ENCODE assay signal across 8 cellular contexts in the genomic region with DNA sequence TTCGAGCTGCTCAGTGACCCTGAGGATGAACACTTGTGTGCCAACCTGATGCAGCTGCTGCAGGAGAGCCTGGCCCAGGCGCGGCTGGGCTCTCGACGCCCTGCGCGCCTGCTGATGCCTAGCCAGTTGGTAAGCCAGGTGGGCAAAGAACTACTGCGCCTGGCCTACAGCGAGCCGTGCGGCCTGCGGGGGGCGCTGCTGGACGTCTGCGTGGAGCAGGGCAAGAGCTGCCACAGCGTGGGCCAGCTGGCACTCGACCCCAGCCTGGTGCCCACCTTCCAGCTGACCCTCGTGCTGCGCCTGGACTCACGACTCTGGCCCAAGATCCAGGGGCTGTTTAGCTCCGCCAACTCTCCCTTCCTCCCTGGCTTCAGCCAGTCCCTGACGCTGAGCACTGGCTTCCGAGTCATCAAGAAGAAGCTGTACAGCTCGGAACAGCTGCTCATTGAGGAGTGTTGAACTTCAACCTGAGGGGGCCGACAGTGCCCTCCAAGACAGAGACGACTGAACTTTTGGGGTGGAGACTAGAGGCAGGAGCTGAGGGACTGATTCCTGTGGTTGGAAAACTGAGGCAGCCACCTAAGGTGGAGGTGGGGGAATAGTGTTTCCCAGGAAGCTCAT. TPM values are rescaled to one million over a fixed set of nuclear protein-coding genes. Genes with fewer than 3 reads are reported as not detected.
DNase-seq lines count a peak whose midpoint lies in the region; ATAC-seq and TF ChIP-seq lines count a peak whose summit lies in the region.

No MANE protein-coding gene starts in this region.

- no peaks in the 10 kb centered on the region for H3K9me3 Mint-ChIP-seq in activated naive CD4-positive, alpha-beta T cell treated with anti-CD3 and anti-CD28 coated beads, Interleukin-2, amount 10 ng/mL, durations not matched to agents 7 days and 5 days
- peaks cover 27% of the 10 kb centered on the region for H3K9me3 Mint-ChIP-seq in glutamatergic neuron (ENCODE audit: unreplicated experiment)

- peak; percentile 53 for TF ChIP-seq POLR2A in GM18526 (IDR thresholded peaks at IDR 0.05; ENCODE audit: extremely low read depth, insufficient read length)

- H3K36me3 ChIP-seq in Panc1 (ENCODE audit: control insufficient read depth, insufficient read depth, low read length): no peaks in the 10 kb centered on the region; the same call in 1 of the 2 replicates

- peak overlapping the region; percentile 96 for H3K27ac Mint-ChIP-seq in activated naive CD4-positive, alpha-beta T cell treated with anti-CD3 and anti-CD28 coated beads, Interleukin-2, amount 10 ng/mL, durations not matched to agents 7 days and 5 days
- peak overlapping the region; percentile 100 for H3K27ac Mint-ChIP-seq in glutamatergic neuron (ENCODE audit: unreplicated experiment)

- TF ChIP-seq CTCF in AG04449 (IDR thresholded peaks at IDR 0.05; ENCODE audit: insufficient read depth, low read length, missing control alignments) (peak; percentile 92), Panc1 (IDR thresholded peaks at IDR 0.05) (peak; percentile 91; the same call in 1 of the 2 replicates), glutamatergic neuron (IDR thresholded peaks at IDR 0.05; ENCODE audit: partially characterized antibody, unreplicated experiment) (peak; percentile 83), omental fat pad (IDR thresholded peaks at IDR 0.05) (peak in 1 of 3 donors; percentile 25)

- intact Hi-C loops in Panc1 (cut with micrococcal nuclease; ENCODE audit: unreplicated experiment): no loop called here

- no peaks in the 10 kb centered on the region for H3K27me3 Mint-ChIP-seq in activated naive CD4-positive, alpha-beta T cell treated with anti-CD3 and anti-CD28 coated beads, Interleukin-2, amount 10 ng/mL, durations not matched to agents 7 days and 5 days
- peaks cover 14% of the 10 kb centered on the region for H3K27me3 Mint-ChIP-seq in glutamatergic neuron (ENCODE audit: unreplicated experiment)

- peak overlapping the region; percentile 99 for H3K4me3 Mint-ChIP-seq in activated naive CD4-positive, alpha-beta T cell treated with anti-CD3 and anti-CD28 coated beads, Interleukin-2, amount 10 ng/mL, durations not matched to agents 7 days and 5 days
- H3K4me3 Mint-ChIP-seq in glutamatergic neuron (ENCODE audit: unreplicated experiment): peak overlapping the region; percentile 94

- no peak for DNase-seq in AG04449 (ENCODE audit: low read depth, low spot score)
- DNase-seq in Panc1 (ENCODE audit: low read depth, low spot score): no peak
- DNase-seq in activated naive CD4-positive, alpha-beta T cell treated with anti-CD3 and anti-CD28 coated beads, Interleukin-2, amount 10 ng/mL, durations not matched to agents 7 days and 5 days: peak; percentile 88
- DNase-seq in glutamatergic neuron: peak; percentile 88
- peak; percentile 34 for DNase-seq in omental fat pad (ENCODE audit: low spot score)
- no peak for DNase-seq in SIG-M5 (lab: John Stamatoyannopoulos, UW)

- in situ Hi-C loops in Panc1 (cut with HindIII; ENCODE audit: low pct_unique_long_range_greater_than_20kb, low sequenced_read_pairs): loop anchor here (5.0 kb wide), 1 partner anchor 37 kb away; no protein-coding TSS in a partner anchor

- H3K27me3 ChIP-seq in Panc1 (ENCODE audit: control insufficient read depth, insufficient read depth, low read length): no peaks in the 10 kb centered on the region

- POLR2A ChIA-PET in AG04449 (lab: Yijun Ruan, JAX): interaction anchor here (0.6 to 5.6 kb wide), 21 partner anchors 8 to 80 kb away, joined by 3 to 106 read pairs (median 10); a partner anchor contains a TSS
- POLR2A ChIA-PET in Panc1 (lab: Charles Lee): interaction anchor here (0.6 kb wide), 2 partner anchors 23 to 81 kb away, joined by 4 read pairs; no protein-coding TSS in a partner anchor

- H3K4me1 ChIP-seq in Panc1 (ENCODE audit: control insufficient read depth, insufficient read depth, low read length): peaks cover 48% of the 10 kb centered on the region

- H3K36me3 Mint-ChIP-seq in activated naive CD4-positive, alpha-beta T cell treated with anti-CD3 and anti-CD28 coated beads, Interleukin-2, amount 10 ng/mL, durations not matched to agents 7 days and 5 days: peaks cover 35% of the 10 kb centered on the region
- H3K36me3 Mint-ChIP-seq in glutamatergic neuron (ENCODE audit: unreplicated experiment): peaks cover 6% of the 10 kb centered on the region

- CTCF ChIA-PET in AG04449 (lab: Yijun Ruan, JAX): interaction anchor here (0.8 to 3.3 kb wide), 18 partner anchors 9 to 149 kb away, joined by 3 to 25 read pairs (median 5); no protein-coding TSS in a partner anchor
- CTCF ChIA-PET in Panc1 (lab: Charles Lee): interaction anchor here (0.7 to 1.5 kb wide), 6 partner anchors 12 to 97 kb away, joined by 3 to 7 read pairs (median 4); no protein-coding TSS in a partner anchor
- CTCF ChIA-PET in activated naive CD4-positive, alpha-beta T cell treated with anti-CD3 and anti-CD28 coated beads, Interleukin-2, amount 10 ng/mL, durations not matched to agents 7 days and 5 days (lab: Charles Lee): interaction anchor here (0.8 to 6.2 kb wide), 29 partner anchors 9 to 166 kb away, joined by 3 to 101 read pairs (median 6); no protein-coding TSS in a partner anchor

- peaks cover 59% of the 10 kb centered on the region for H3K4me1 Mint-ChIP-seq in activated naive CD4-positive, alpha-beta T cell treated with anti-CD3 and anti-CD28 coated beads, Interleukin-2, amount 10 ng/mL, durations not matched to agents 7 days and 5 days
- peaks cover 32% of the 10 kb centered on the region for H3K4me1 Mint-ChIP-seq in glutamatergic neuron (ENCODE audit: low read depth, unreplicated experiment)

- ATAC-seq in Panc1 (peak; percentile 23), omental fat pad (ENCODE audit: low FRiP score) (no peak), GM21447 (IDR thresholded peaks at IDR 0.05; ENCODE audit: unreplicated experiment) (no peak)

- no TSS peak for BruUV-seq in Panc1 (replicated peaks; lab: Mats Ljungman, UMichigan)

- H3K27ac ChIP-seq in Panc1 (ENCODE audit: low read length): peak overlapping the region; percentile 91

- no peaks in the 10 kb centered on the region for H3K9me3 ChIP-seq in Panc1 (ENCODE audit: control insufficient read depth, insufficient read depth, low read depth, low read length)

- H3K4me3 ChIP-seq in AG04449 (ENCODE audit: low read depth, low read length): peak overlapping the region; percentile 99
- peak overlapping the region; percentile 93 to 99 for H3K4me3 ChIP-seq in Panc1 (ENCODE audit: low read depth in 2 of 2, low read length in 2 of 2)

RNA-seq across cellular contexts. Expression of a gene that starts 1.1 kb away (rescaled TPM):
- 157 TPM for total RNA-seq in Panc1 (2021; ENCODE audit: unreplicated experiment)
- 344 TPM for polyA plus RNA-seq in Panc1 (2012; ENCODE audit: insufficient read length)
- 153 TPM for total RNA-seq in glutamatergic neuron (ENCODE audit: unreplicated experiment)
- total RNA-seq in omental fat pad: 100 to 1,000 TPM in 3 of 4 donors, 10 to 100 TPM in 1; 56.2 to 527 (median 185) TPM

RNA-seq across cellular contexts. Expression of a gene that starts 58.8 kb away (rescaled TPM):
- 114 TPM for total RNA-seq in Panc1 (2021; ENCODE audit: unreplicated experiment)
- polyA plus RNA-seq in Panc1 (2012; ENCODE audit: insufficient read length): 72.9 TPM
- 33.3 TPM for total RNA-seq in glutamatergic neuron (ENCODE audit: unreplicated experiment)
- 10 to 100 TPM; 21.3 to 34.5 (median 26.3) TPM for total RNA-seq in omental fat pad

RNA-seq across cellular contexts. Expression of a gene that starts 59.0 kb away (rescaled TPM):
- 110 TPM for total RNA-seq in Panc1 (2021; ENCODE audit: unreplicated experiment)
- 77.2 TPM for polyA plus RNA-seq in Panc1 (2012; ENCODE audit: insufficient read length)
- 37.0 TPM for total RNA-seq in glutamatergic neuron (ENCODE audit: unreplicated experiment)
- total RNA-seq in omental fat pad: 10 to 100 TPM; 52.2 to 97.6 (median 76.3) TPM

Comparison
In these comparisons a context has a peak if more than half of its experiments do, and no peak if none do; other contexts are left out.
1. DNase-seq: peak in activated naive CD4-positive, alpha-beta T cell treated with anti-CD3 and anti-CD28 coated beads, Interleukin-2, amount 10 ng/mL, durations not matched to agents 7 days and 5 days (single experiment), glutamatergic neuron (single experiment) and omental fat pad (single experiment); none in AG04449 (single experiment), Panc1 (single experiment) and SIG-M5 (single experiment).